14 cellular contexts compared by ENCODE assay signal in the genomic region with DNA sequence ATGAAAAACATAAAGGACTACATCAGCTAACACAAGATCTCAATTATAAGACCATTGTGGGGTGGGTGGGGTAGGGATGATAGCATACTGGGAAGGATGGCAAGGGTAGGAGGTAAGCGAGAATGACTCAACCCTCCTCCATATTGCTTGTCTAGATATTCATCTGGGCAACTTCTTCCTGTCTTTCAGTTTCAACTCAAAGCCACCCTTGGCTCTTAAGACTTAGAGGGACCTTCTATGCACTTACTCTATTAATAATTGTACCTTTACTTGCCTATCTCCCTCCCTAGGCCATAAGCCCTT.
DNase-seq lines count a peak whose midpoint lies in the region; ATAC-seq and TF ChIP-seq lines count a peak whose summit lies in the region.
"Had no signal": no experiment of that assay in that cellular context is flagged by ENCODE, and none has a peak within 500 bp of the region (broad histone marks: within the 10 kb centered on the region; RNA-seq: fewer than 3 reads in every experiment).

No MANE protein-coding gene starts in this region.

- peak overlapping the region; percentile 41 for H3K4me2 ChIP-seq in DND-41 (ENCODE audit: insufficient read depth, low read length)

- ATAC-seq in DND-41 (ENCODE audit: insufficient read depth, low read depth): peak; percentile 49
- peak; percentile 45 for ATAC-seq in GM21423 (IDR thresholded peaks at IDR 0.05; ENCODE audit: unreplicated experiment)
- ATAC-seq in HG03378 (IDR thresholded peaks at IDR 0.05; ENCODE audit: unreplicated experiment): peak; percentile 53
- ATAC-seq in HG03432 (IDR thresholded peaks at IDR 0.05; ENCODE audit: unreplicated experiment): no peak

- no peak overlapping the region for H3K4me3 Mint-ChIP-seq in activated T-helper 2 cell treated with anti-CD3 and anti-CD28 coated beads, Interferon-gamma antibody, Interleukin-2, Interleukin-4, amounts not matched to agents 10 μg/mL and 5 μg/mL and 100 μg/mL, durations not matched to agents 14 hours and 24 hours and 36 hours (ENCODE audit: low read depth)
- H3K4me3 Mint-ChIP-seq: stimulated activated memory B cell treated with anti-CD40 and anti-IgM and Interleukin-4, amounts not matched to agents 10 μg/mL and 1 μg/mL and 100 μg/mL, for 72 hours had no signal

- no peaks in the 10 kb centered on the region for H3K79me2 ChIP-seq in DND-41 (ENCODE audit: insufficient read depth, low read length)

- no peak for TF ChIP-seq POLR2A in Peyer's patch (IDR thresholded peaks at IDR 0.05)

- H3K9me3 ChIP-seq in DND-41 (ENCODE audit: insufficient read depth, low read length, severe bottlenecking): no peaks in the 10 kb centered on the region
- no peaks in the 10 kb centered on the region for H3K9me3 ChIP-seq in Peyer's patch

- H3K9me3 Mint-ChIP-seq in activated T-helper 2 cell treated with anti-CD3 and anti-CD28 coated beads, Interferon-gamma antibody, Interleukin-2, Interleukin-4, amounts not matched to agents 10 μg/mL and 5 μg/mL and 100 μg/mL, durations not matched to agents 14 hours and 24 hours and 36 hours: peaks cover 5% of the 10 kb centered on the region
- H3K9me3 Mint-ChIP-seq: stimulated activated memory B cell treated with anti-CD40 and anti-IgM and Interleukin-4, amounts not matched to agents 10 μg/mL and 1 μg/mL and 100 μg/mL, for 72 hours had no signal

- H3K27me3 Mint-ChIP-seq in activated T-helper 2 cell treated with anti-CD3 and anti-CD28 coated beads, Interferon-gamma antibody, Interleukin-2, Interleukin-4, amounts not matched to agents 10 μg/mL and 5 μg/mL and 100 μg/mL, durations not matched to agents 14 hours and 24 hours and 36 hours (ENCODE audit: low read depth): no peaks in the 10 kb centered on the region
- H3K27me3 Mint-ChIP-seq: stimulated activated memory B cell treated with anti-CD40 and anti-IgM and Interleukin-4, amounts not matched to agents 10 μg/mL and 1 μg/mL and 100 μg/mL, for 72 hours had no signal

- TF ChIP-seq CTCF in DND-41 (IDR thresholded peaks at IDR 0.05; ENCODE audit: borderline replicate concordance, extremely low read depth, low read length, poor library complexity, severe bottlenecking) (no peak), Peyer's patch (IDR thresholded peaks at IDR 0.05) (no peak)

- no peaks in the 10 kb centered on the region for H3K36me3 Mint-ChIP-seq in activated T-helper 2 cell treated with anti-CD3 and anti-CD28 coated beads, Interferon-gamma antibody, Interleukin-2, Interleukin-4, amounts not matched to agents 10 μg/mL and 5 μg/mL and 100 μg/mL, durations not matched to agents 14 hours and 24 hours and 36 hours (ENCODE audit: low read depth)
- H3K36me3 Mint-ChIP-seq: stimulated activated memory B cell treated with anti-CD40 and anti-IgM and Interleukin-4, amounts not matched to agents 10 μg/mL and 1 μg/mL and 100 μg/mL, for 72 hours had no signal

- peaks cover 66% of the 10 kb centered on the region for H3K4me1 ChIP-seq in DND-41 (ENCODE audit: insufficient read depth, low read length)
- H3K4me1 ChIP-seq in Peyer's patch: no peaks in the 10 kb centered on the region

- H3K27me3 ChIP-seq in DND-41 (ENCODE audit: insufficient read depth, low read length, poor library complexity) (no peaks in the 10 kb centered on the region), Peyer's patch (no peaks in the 10 kb centered on the region)

- H2AFZ ChIP-seq in DND-41 (ENCODE audit: low read depth, low read length): no peak overlapping the region

- peak overlapping the region; percentile 60 for H3K27ac Mint-ChIP-seq in activated T-helper 2 cell treated with anti-CD3 and anti-CD28 coated beads, Interferon-gamma antibody, Interleukin-2, Interleukin-4, amounts not matched to agents 10 μg/mL and 5 μg/mL and 100 μg/mL, durations not matched to agents 14 hours and 24 hours and 36 hours
- H3K27ac Mint-ChIP-seq: stimulated activated memory B cell treated with anti-CD40 and anti-IgM and Interleukin-4, amounts not matched to agents 10 μg/mL and 1 μg/mL and 100 μg/mL, for 72 hours had no signal

- H3K36me3 ChIP-seq in DND-41 (ENCODE audit: insufficient read depth, low read length) (no peaks in the 10 kb centered on the region), Peyer's patch (no peaks in the 10 kb centered on the region)

- H3K27ac ChIP-seq in DND-41 (ENCODE audit: low read length) (peak overlapping the region; percentile 74), Peyer's patch (no peak overlapping the region)
- H3K27ac ChIP-seq: HL-60 had no signal

- DNase-seq in DND-41 (no peak), cerebellum (ENCODE audit: low spot score) (no peak), Peyer's patch (no peak), GM19238 (ENCODE audit: insufficient read length, low spot score) (no peak)
- no peak for DNase-seq in activated T-helper 2 cell treated with anti-CD3 and anti-CD28 coated beads, Interferon-gamma antibody, Interleukin-2, Interleukin-4, amounts not matched to agents 10 μg/mL and 5 μg/mL and 100 μg/mL, durations not matched to agents 14 hours and 24 hours and 36 hours (ENCODE audit: low spot score)
- DNase-seq: AML-193; midbrain; NCI-H2227 treated with DMSO at 0.1 percent for 48 hours; stimulated activated CD4-positive, alpha-beta T cell treated with anti-CD3 and anti-CD28 coated beads, Interleukin-1b, Interleukin-23, amount 100 ng/mL, for 48 hours had no signal

- H4K20me1 ChIP-seq in DND-41 (ENCODE audit: insufficient read depth, low read length): no peaks in the 10 kb centered on the region

- H3K4me3 ChIP-seq in DND-41 (ENCODE audit: low read depth in 1 of 2, low read length in 2 of 2) (no peak overlapping the region), Peyer's patch (no peak overlapping the region)

- peaks cover 40% of the 10 kb centered on the region for H3K4me1 Mint-ChIP-seq in activated T-helper 2 cell treated with anti-CD3 and anti-CD28 coated beads, Interferon-gamma antibody, Interleukin-2, Interleukin-4, amounts not matched to agents 10 μg/mL and 5 μg/mL and 100 μg/mL, durations not matched to agents 14 hours and 24 hours and 36 hours (ENCODE audit: low read depth)

- no peak overlapping the region for H3K9ac ChIP-seq in DND-41 (ENCODE audit: low read depth, low read length)

- intact Hi-C loops in activated T-helper 2 cell treated with anti-CD3 and anti-CD28 coated beads, Interferon-gamma antibody, Interleukin-2, Interleukin-4, amounts not matched to agents 10 μg/mL and 5 μg/mL and 100 μg/mL, durations not matched to agents 14 hours and 24 hours and 36 hours (cut with micrococcal nuclease): loop anchor here (2.0 to 10.0 kb wide), 2 partner anchors 124 to 508 kb away; no protein-coding TSS in a partner anchor
